8 cellular contexts compared by ENCODE assay signal in the genomic region with DNA sequence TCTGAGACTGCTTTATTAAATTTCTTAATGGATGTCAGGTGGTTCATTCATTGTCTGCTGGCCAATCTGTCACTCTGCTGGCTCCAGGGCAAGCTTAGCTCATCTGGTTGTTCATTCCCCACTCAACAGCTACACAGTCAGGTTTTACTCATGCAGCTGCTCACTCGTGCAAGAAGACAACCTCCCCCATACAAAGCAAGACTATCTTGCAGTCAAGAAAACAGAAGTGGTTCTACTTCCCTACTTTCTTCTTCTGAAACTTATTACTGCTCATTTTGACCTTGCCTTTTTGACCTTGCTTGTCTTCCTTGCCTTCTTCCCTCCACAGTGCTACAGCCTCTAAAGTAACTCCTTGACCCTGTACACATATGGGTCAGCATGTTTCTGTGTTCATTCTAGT.
DNase-seq lines count a peak whose midpoint lies in the region; ATAC-seq and TF ChIP-seq lines count a peak whose summit lies in the region.

No MANE protein-coding gene starts in this region.

- no peak for TF ChIP-seq CTCF in RWPE1 (conservative IDR thresholded peaks at IDR 0.05; ENCODE audit: low read depth)

- no peak overlapping the region for H3K27ac ChIP-seq in RWPE1

- POLR2A ChIA-PET in RWPE1 (lab: Yijun Ruan, JAX; ENCODE audit: low non-redundant PET) = no interaction called here

- ATAC-seq in HG03039 (IDR thresholded peaks at IDR 0.05; ENCODE audit: unreplicated experiment) = peak; percentile 92

- DNase-seq in GM19238 (ENCODE audit: insufficient read length, low spot score) (peak; percentile 51), RKO (ENCODE audit: low spot score) (peak; percentile 38), renal cortical epithelial cell (ENCODE audit: low read depth) (peak; percentile 89), activated T-cell treated with anti-CD3 and anti-CD28 coated beads for 4 hours (no peak), RWPE1 (ENCODE audit: low spot score) (no peak), NCI-H2196 treated with DMSO at 0.1 percent for 48 hours (lab: John Stamatoyannopoulos, UW; ENCODE audit: unreplicated experiment) (no peak)
- no peak for DNase-seq in stimulated activated CD8-positive, alpha-beta memory T cell treated with anti-CD3 and anti-CD28 coated beads, Interleukin-4, amount 100 ng/mL, for 48 hours

- CTCF ChIA-PET in RWPE1 (lab: Yijun Ruan, JAX) = interaction anchor here (0.5 kb wide), 1 partner anchor 58 kb away, joined by 5 read pairs; no protein-coding TSS in a partner anchor

Comparison
In these comparisons a context has a peak if more than half of its experiments do, and no peak if none do; other contexts are left out.
1. DNase-seq: peak in GM19238 (single experiment), RKO (single experiment) and renal cortical epithelial cell (single experiment); none in stimulated activated CD8-positive, alpha-beta memory T cell treated with anti-CD3 and anti-CD28 coated beads, Interleukin-4, amount 100 ng/mL, for 48 hours (single experiment), activated T-cell treated with anti-CD3 and anti-CD28 coated beads for 4 hours (single experiment), RWPE1 (single experiment) and NCI-H2196 treated with DMSO at 0.1 percent for 48 hours (single experiment).